Comparison of ENCODE assay signal across 1 cellular context in the genomic region with DNA sequence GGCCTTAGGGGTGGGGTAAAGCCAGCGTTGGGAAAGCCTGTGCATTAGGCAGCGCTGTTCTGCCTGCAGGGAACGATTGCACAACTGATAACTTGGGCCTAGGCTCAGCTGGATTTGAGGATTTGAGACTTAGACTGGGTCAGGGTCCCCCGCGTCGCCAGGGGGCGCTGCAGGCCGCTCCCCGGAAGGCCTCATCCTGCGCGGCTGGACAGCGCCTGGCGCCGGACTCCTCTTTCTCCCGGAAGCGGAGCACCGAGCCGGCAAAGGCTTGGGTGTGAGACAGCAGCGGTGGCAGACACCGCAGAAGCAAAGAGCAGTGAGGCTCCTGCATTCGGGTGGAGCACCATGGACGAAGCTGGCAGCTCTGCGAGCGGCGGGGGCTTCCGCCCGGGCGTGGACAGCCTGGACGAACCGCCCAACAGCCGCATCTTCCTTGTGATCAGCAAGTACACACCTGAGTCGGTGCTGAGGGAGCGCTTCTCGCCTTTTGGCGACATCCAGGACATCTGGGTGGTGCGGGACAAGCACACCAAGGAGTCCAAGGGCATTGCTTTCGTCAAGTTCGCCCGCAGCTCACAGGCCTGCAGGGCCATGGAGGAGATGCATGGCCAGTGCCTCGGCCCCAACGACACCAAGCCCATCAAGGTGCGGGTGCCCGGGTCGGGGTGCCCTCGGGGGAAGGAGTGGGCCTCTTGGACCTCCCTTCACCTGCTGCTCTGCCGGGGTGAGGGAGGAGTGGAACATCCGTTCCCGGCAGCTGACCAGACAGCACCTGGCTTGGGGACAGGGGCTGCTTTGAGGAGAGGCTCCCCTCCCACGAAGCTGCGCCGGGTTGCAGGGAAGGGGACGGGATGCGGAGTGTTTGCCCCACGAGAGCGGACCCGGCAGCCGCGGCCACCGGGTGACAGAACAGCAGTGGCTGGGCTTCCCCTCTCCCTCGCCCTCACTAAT.
TF ChIP-seq lines count a peak whose summit lies in the region.

A gene with protein sequence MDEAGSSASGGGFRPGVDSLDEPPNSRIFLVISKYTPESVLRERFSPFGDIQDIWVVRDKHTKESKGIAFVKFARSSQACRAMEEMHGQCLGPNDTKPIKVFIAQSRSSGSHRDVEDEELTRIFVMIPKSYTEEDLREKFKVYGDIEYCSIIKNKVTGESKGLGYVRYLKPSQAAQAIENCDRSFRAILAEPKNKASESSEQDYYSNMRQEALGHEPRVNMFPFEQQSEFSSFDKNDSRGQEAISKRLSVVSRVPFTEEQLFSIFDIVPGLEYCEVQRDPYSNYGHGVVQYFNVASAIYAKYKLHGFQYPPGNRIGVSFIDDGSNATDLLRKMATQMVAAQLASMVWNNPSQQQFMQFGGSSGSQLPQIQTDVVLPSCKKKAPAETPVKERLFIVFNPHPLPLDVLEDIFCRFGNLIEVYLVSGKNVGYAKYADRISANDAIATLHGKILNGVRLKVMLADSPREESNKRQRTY (plus strand): TSS at position 236 of the 951 bp plus-strand sequence. CDS start 110 bp downstream, at position 346.

TF ChIP-seq in A549, 52 proteins besides CTCF, POLR2A, EP300 and RAD21 (continued from another document):
- 0 out of 2 replicates have a peak, but pooled peaks have one; percentile 51 for TF ChIP-seq GATA3 (IDR thresholded peaks at IDR 0.05; ENCODE audit: borderline replicate concordance)
- TF ChIP-seq HOXB13 (CRISPR knock-in tag; IDR thresholded peaks at IDR 0.05; ENCODE audit: low read depth) = no peak
- TF ChIP-seq MYC (IDR thresholded peaks at IDR 0.05; ENCODE audit: borderline replicate concordance, low read length) = 0 out of 2 replicates have a peak, but pooled peaks have one; percentile 22
- TF ChIP-seq, protein P1, sequence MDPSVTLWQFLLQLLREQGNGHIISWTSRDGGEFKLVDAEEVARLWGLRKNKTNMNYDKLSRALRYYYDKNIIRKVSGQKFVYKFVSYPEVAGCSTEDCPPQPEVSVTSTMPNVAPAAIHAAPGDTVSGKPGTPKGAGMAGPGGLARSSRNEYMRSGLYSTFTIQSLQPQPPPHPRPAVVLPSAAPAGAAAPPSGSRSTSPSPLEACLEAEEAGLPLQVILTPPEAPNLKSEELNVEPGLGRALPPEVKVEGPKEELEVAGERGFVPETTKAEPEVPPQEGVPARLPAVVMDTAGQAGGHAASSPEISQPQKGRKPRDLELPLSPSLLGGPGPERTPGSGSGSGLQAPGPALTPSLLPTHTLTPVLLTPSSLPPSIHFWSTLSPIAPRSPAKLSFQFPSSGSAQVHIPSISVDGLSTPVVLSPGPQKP (IDR thresholded peaks at IDR 0.05; ENCODE audit: low read depth, low read length) = no peak
- TF ChIP-seq HEYL (CRISPR knock-in tag; IDR thresholded peaks at IDR 0.05) = no peak
- TF ChIP-seq CEBPB (IDR thresholded peaks at IDR 0.05) = peak; percentile 90 to 97
- TF ChIP-seq TP53 (CRISPR knock-in tag; IDR thresholded peaks at IDR 0.05) = no peak
- no peak for TF ChIP-seq KDM1A (IDR thresholded peaks at IDR 0.05; ENCODE audit: low read depth)
- TF ChIP-seq FOXS1 (CRISPR knock-in tag; IDR thresholded peaks at IDR 0.05) = no peak
- TF ChIP-seq, protein P2, sequence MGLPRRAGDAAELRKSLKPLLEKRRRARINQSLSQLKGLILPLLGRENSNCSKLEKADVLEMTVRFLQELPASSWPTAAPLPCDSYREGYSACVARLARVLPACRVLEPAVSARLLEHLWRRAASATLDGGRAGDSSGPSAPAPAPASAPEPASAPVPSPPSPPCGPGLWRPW (IDR thresholded peaks at IDR 0.05) = no peak
- no peak for TF ChIP-seq NR3C1 (IDR thresholded peaks at IDR 0.05)
- TF ChIP-seq PHF8 (IDR thresholded peaks at IDR 0.05; ENCODE audit: borderline replicate concordance, low read depth) = peak; percentile 39
- no peak for TF ChIP-seq NPAS2 (CRISPR knock-in tag; IDR thresholded peaks at IDR 0.05; ENCODE audit: borderline replicate concordance)
- TF ChIP-seq, protein P3, sequence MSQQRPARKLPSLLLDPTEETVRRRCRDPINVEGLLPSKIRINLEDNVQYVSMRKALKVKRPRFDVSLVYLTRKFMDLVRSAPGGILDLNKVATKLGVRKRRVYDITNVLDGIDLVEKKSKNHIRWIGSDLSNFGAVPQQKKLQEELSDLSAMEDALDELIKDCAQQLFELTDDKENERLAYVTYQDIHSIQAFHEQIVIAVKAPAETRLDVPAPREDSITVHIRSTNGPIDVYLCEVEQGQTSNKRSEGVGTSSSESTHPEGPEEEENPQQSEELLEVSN (IDR thresholded peaks at IDR 0.05; ENCODE audit: borderline replicate concordance, low read depth) = no peak
- TF ChIP-seq RFX5 (IDR thresholded peaks at IDR 0.05) = no peak
- no peak for TF ChIP-seq HOXB5 (CRISPR knock-in tag; IDR thresholded peaks at IDR 0.05)
- TF ChIP-seq EHMT2 (IDR thresholded peaks at IDR 0.05; ENCODE audit: low read depth) = no peak
- peak; percentile 45 to 90; a peak in 3 of 5 replicates for TF ChIP-seq JUN (IDR thresholded peaks at IDR 0.05)
- TF ChIP-seq FOSB (CRISPR knock-in tag; IDR thresholded peaks at IDR 0.05) = no peak
- no peak for TF ChIP-seq ZFP36 (IDR thresholded peaks at IDR 0.05; ENCODE audit: borderline replicate concordance, partially characterized antibody)
- no peak for TF ChIP-seq HDAC2 (IDR thresholded peaks at IDR 0.05)
- no peak for TF ChIP-seq EHF (CRISPR knock-in tag; IDR thresholded peaks at IDR 0.05)
- TF ChIP-seq, protein P4, sequence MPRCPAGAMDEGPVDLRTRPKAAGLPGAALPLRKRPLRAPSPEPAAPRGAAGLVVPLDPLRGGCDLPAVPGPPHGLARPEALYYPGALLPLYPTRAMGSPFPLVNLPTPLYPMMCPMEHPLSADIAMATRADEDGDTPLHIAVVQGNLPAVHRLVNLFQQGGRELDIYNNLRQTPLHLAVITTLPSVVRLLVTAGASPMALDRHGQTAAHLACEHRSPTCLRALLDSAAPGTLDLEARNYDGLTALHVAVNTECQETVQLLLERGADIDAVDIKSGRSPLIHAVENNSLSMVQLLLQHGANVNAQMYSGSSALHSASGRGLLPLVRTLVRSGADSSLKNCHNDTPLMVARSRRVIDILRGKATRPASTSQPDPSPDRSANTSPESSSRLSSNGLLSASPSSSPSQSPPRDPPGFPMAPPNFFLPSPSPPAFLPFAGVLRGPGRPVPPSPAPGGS (IDR thresholded peaks at IDR 0.05) = peak; percentile 79; the same call in 1 of the 3 replicates
- TF ChIP-seq POLR2AphosphoS2 (conservative IDR thresholded peaks at IDR 0.05; ENCODE audit: low read length) = no peak
- no peak for TF ChIP-seq SREBF2 (IDR thresholded peaks at IDR 0.05)
- no peak for TF ChIP-seq ESRRA (IDR thresholded peaks at IDR 0.05; ENCODE audit: borderline replicate concordance, low read length)
- TF ChIP-seq SMC3 (IDR thresholded peaks at IDR 0.05) = peak; percentile 59
- TF ChIP-seq JUNB (IDR thresholded peaks at IDR 0.05) = no peak
- TF ChIP-seq KDM5A (IDR thresholded peaks at IDR 0.05) = no peak
- TF ChIP-seq HOXA7 (CRISPR knock-in tag; IDR thresholded peaks at IDR 0.05) = no peak
- TF ChIP-seq, protein P5, sequence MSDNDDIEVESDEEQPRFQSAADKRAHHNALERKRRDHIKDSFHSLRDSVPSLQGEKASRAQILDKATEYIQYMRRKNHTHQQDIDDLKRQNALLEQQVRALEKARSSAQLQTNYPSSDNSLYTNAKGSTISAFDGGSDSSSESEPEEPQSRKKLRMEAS (IDR thresholded peaks at IDR 0.05) = peak; percentile 75
- TF ChIP-seq, protein P6, sequence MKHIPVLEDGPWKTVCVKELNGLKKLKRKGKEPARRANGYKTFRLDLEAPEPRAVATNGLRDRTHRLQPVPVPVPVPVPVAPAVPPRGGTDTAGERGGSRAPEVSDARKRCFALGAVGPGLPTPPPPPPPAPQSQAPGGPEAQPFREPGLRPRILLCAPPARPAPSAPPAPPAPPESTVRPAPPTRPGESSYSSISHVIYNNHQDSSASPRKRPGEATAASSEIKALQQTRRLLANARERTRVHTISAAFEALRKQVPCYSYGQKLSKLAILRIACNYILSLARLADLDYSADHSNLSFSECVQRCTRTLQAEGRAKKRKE (CRISPR knock-in tag; IDR thresholded peaks at IDR 0.05; ENCODE audit: low read depth) = no peak
- TF ChIP-seq, protein P7, sequence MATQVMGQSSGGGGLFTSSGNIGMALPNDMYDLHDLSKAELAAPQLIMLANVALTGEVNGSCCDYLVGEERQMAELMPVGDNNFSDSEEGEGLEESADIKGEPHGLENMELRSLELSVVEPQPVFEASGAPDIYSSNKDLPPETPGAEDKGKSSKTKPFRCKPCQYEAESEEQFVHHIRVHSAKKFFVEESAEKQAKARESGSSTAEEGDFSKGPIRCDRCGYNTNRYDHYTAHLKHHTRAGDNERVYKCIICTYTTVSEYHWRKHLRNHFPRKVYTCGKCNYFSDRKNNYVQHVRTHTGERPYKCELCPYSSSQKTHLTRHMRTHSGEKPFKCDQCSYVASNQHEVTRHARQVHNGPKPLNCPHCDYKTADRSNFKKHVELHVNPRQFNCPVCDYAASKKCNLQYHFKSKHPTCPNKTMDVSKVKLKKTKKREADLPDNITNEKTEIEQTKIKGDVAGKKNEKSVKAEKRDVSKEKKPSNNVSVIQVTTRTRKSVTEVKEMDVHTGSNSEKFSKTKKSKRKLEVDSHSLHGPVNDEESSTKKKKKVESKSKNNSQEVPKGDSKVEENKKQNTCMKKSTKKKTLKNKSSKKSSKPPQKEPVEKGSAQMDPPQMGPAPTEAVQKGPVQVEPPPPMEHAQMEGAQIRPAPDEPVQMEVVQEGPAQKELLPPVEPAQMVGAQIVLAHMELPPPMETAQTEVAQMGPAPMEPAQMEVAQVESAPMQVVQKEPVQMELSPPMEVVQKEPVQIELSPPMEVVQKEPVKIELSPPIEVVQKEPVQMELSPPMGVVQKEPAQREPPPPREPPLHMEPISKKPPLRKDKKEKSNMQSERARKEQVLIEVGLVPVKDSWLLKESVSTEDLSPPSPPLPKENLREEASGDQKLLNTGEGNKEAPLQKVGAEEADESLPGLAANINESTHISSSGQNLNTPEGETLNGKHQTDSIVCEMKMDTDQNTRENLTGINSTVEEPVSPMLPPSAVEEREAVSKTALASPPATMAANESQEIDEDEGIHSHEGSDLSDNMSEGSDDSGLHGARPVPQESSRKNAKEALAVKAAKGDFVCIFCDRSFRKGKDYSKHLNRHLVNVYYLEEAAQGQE (IDR thresholded peaks at IDR 0.05) = peak; percentile 88
- no peak for TF ChIP-seq CHD2 (IDR thresholded peaks at IDR 0.05; ENCODE audit: low read length, partially characterized antibody)
